ENCODE assay signal across 22 cellular contexts in genomic region chr15:75129788-75130187, GRCh38.
A peak's percentile ranks its signal among the peaks of the same experiment; 100 is the strongest.
DNase-seq lines count a peak whose midpoint lies in the region; ATAC-seq and TF ChIP-seq lines count a peak whose summit lies in the region.
"Had no signal": no experiment of that assay in that cellular context is flagged by ENCODE, and none has a peak within 500 bp of the region (broad histone marks: within the 10 kb centered on the region; RNA-seq: fewer than 3 reads in every experiment).

No MANE protein-coding gene starts in this region.

- H3K27ac ChIP-seq in endodermal cell (ENCODE audit: low read depth, low read length), result no peak overlapping the region
- H3K27ac ChIP-seq in spleen, result peak overlapping the region in 5 of 8 donors; percentile 83 to 90 (median 88)
- H3K27ac ChIP-seq: RWPE1, uterus had no signal

- H3K36me3 ChIP-seq in endodermal cell (ENCODE audit: control insufficient read depth, insufficient read depth, low read length) (no peaks in the 10 kb centered on the region), spleen (no peaks in the 10 kb centered on the region)
- H3K36me3 ChIP-seq: uterus had no signal

- TF ChIP-seq POLR2A in spleen (IDR thresholded peaks at IDR 0.05), result no peak

- H3K27me3 Mint-ChIP-seq in activated CD4-positive, alpha-beta T cell treated with anti-CD3 and anti-CD28 coated beads, Interleukin-2, amount 10 ng/mL, durations not matched to agents 24 days and 14 days, result no peaks in the 10 kb centered on the region
- no peaks in the 10 kb centered on the region for H3K27me3 Mint-ChIP-seq in endodermal cell (ENCODE audit: insufficient read depth)

- H3K27ac Mint-ChIP-seq in activated CD4-positive, alpha-beta T cell treated with anti-CD3 and anti-CD28 coated beads, Interleukin-2, amount 10 ng/mL, durations not matched to agents 24 days and 14 days, result peak overlapping the region; percentile 58
- no peak overlapping the region for H3K27ac Mint-ChIP-seq in endodermal cell
- no peak overlapping the region for H3K27ac Mint-ChIP-seq in activated naive CD4-positive, alpha-beta T cell treated with anti-CD3 and anti-CD28 coated beads, Interleukin-2, amount 50 U/mL, for 72 hours
- H3K27ac Mint-ChIP-seq: stimulated activated naive CD8-positive, alpha-beta T cell treated with anti-CD3 and anti-CD28 coated beads, Interleukin-15, amount 100 ng/mL, for 72 hours had no signal

- POLR2A ChIA-PET in HEK293T (lab: Yijun Ruan, JAX), result interaction anchor here (0.7 to 2.5 kb wide), 4 partner anchors 10 to 173 kb away, joined by 3 to 7 read pairs (median 4); partner anchors contain the start of genes C15orf39, PPCDC and RPP25

- H3K27me3 ChIP-seq in endodermal cell (ENCODE audit: control insufficient read depth, insufficient read depth, low read length, poor library complexity, severe bottlenecking), result no peaks in the 10 kb centered on the region
- H3K27me3 ChIP-seq in spleen (replicated peaks in 1 of 7), result no peaks in the 10 kb centered on the region
- H3K27me3 ChIP-seq: uterus had no signal

- H3K9ac ChIP-seq in endodermal cell (ENCODE audit: extremely low read depth, low read length, poor library complexity, severe bottlenecking), result no peak overlapping the region

- intact Hi-C loops in activated CD4-positive, alpha-beta T cell treated with anti-CD3 and anti-CD28 coated beads, Interleukin-2, amount 10 ng/mL, durations not matched to agents 24 days and 14 days (cut with micrococcal nuclease), result loop anchor here (2.0 to 5.0 kb wide), 4 partner anchors 32 to 87 kb away; partner anchors contain the start of gene C15orf39
- intact Hi-C loops in spleen (cut with DNase I; ENCODE audit: low total_unique reads), result no loop called here

- H3K4me3 ChIP-seq in endodermal cell (ENCODE audit: low read length) (no peak overlapping the region), spleen (no peak overlapping the region)
- H3K4me3 ChIP-seq: uterus had no signal

- 95% methylated on average over 4 of the region's 4 CpGs for WGBS in endodermal cell (ENCODE audit: insufficient coverage in 1 of 2, insufficient read length in 1 of 2), 2 experiments
- 55 to 92% (median 85%) methylated on average over 2 to 4 of the region's 4 CpGs for WGBS in spleen, 5 donors

- H3K4me1 ChIP-seq in endodermal cell (ENCODE audit: control insufficient read depth, insufficient read depth, low read length) (no peaks in the 10 kb centered on the region), spleen (peaks cover 8 to 73% (median 48%) of the 10 kb centered on the region in 6 donors)
- H3K4me1 ChIP-seq: uterus had no signal

- H3K36me3 Mint-ChIP-seq in activated CD4-positive, alpha-beta T cell treated with anti-CD3 and anti-CD28 coated beads, Interleukin-2, amount 10 ng/mL, durations not matched to agents 24 days and 14 days (ENCODE audit: low read depth), result no peaks in the 10 kb centered on the region
- no peaks in the 10 kb centered on the region for H3K36me3 Mint-ChIP-seq in endodermal cell (ENCODE audit: low read depth)
- no peaks in the 10 kb centered on the region for H3K36me3 Mint-ChIP-seq in activated naive CD4-positive, alpha-beta T cell treated with anti-CD3 and anti-CD28 coated beads, Interleukin-2, amount 50 U/mL, for 72 hours

- no peaks in the 10 kb centered on the region for H3K9me3 Mint-ChIP-seq in activated CD4-positive, alpha-beta T cell treated with anti-CD3 and anti-CD28 coated beads, Interleukin-2, amount 10 ng/mL, durations not matched to agents 24 days and 14 days
- peaks cover 2% of the 10 kb centered on the region for H3K9me3 Mint-ChIP-seq in endodermal cell
- no peaks in the 10 kb centered on the region for H3K9me3 Mint-ChIP-seq in activated naive CD4-positive, alpha-beta T cell treated with anti-CD3 and anti-CD28 coated beads, Interleukin-2, amount 50 U/mL, for 72 hours
- H3K9me3 Mint-ChIP-seq: dendritic cell treated with granulocyte-macrophage colony-stimulating factor and Interleukin-4, amounts not matched to agents 40 ng/mL and 50 ng/mL, for 4 days; stimulated activated naive CD8-positive, alpha-beta T cell treated with anti-CD3 and anti-CD28 coated beads, Interleukin-15, amount 100 ng/mL, for 72 hours had no signal

- H3K4me1 Mint-ChIP-seq in activated CD4-positive, alpha-beta T cell treated with anti-CD3 and anti-CD28 coated beads, Interleukin-2, amount 10 ng/mL, durations not matched to agents 24 days and 14 days, result peaks cover 27% of the 10 kb centered on the region
- H3K4me1 Mint-ChIP-seq in endodermal cell, result no peaks in the 10 kb centered on the region

- DNase-seq in activated CD4-positive, alpha-beta T cell treated with anti-CD3 and anti-CD28 coated beads, Interleukin-2, amount 10 ng/mL, durations not matched to agents 24 days and 14 days, result no peak
- DNase-seq in activated CD4-positive, alpha-beta T cell treated with anti-CD3 and anti-CD28 coated beads for 4 hours, result no peak
- no peak for DNase-seq in HEK293T (ENCODE audit: extremely low spot score)
- DNase-seq in endodermal cell, result peak; percentile 38
- DNase-seq in spleen, result no peak
- no peak for DNase-seq in activated naive CD4-positive, alpha-beta T cell treated with anti-CD3 and anti-CD28 coated beads, Interleukin-2, amount 50 U/mL, for 72 hours (ENCODE audit: low spot score in 2 of 2)
- DNase-seq: activated CD8-positive, alpha-beta memory T cell treated with anti-CD3 and anti-CD28 coated beads, Interleukin-2, amount 50 U/mL, for 4 hours; central memory CD4-positive, alpha-beta T cell; GDM1; HCEC 1CT; hippocampal formation; KG1; mesendoderm; NCI-H1436; NCI-H446 treated with DMSO at 0.1 percent for 48 hours; nucleus accumbens; stimulated activated naive CD8-positive, alpha-beta T cell treated with anti-CD3 and anti-CD28 coated beads, Interleukin-15, amount 100 ng/mL, for 72 hours; uterus had no signal

- no peak for TF ChIP-seq CTCF in endodermal cell (conservative IDR thresholded peaks at IDR 0.05)
- no peak for TF ChIP-seq CTCF in spleen (IDR thresholded peaks at IDR 0.05 in 8 of 11, conservative IDR thresholded peaks at IDR 0.05 in 3 of 11)

- CTCF ChIA-PET in HEK293T (lab: Yijun Ruan, JAX), result interaction anchor here (0.5 to 0.6 kb wide), 2 partner anchors 98 to 99 kb away, joined by 3 to 4 read pairs; no protein-coding TSS in a partner anchor

- no peaks in the 10 kb centered on the region for H3K9me3 ChIP-seq in endodermal cell (ENCODE audit: control insufficient read depth, low read length)
- H3K9me3 ChIP-seq in spleen, result no peaks in the 10 kb centered on the region
- H3K9me3 ChIP-seq: uterus had no signal

- H3K4me3 Mint-ChIP-seq in activated CD4-positive, alpha-beta T cell treated with anti-CD3 and anti-CD28 coated beads, Interleukin-2, amount 10 ng/mL, durations not matched to agents 24 days and 14 days, result peak overlapping the region; percentile 19
- no peak overlapping the region for H3K4me3 Mint-ChIP-seq in endodermal cell

- ATAC-seq in GM18502 (IDR thresholded peaks at IDR 0.05; ENCODE audit: poor library complexity, unreplicated experiment) (no peak), GM18867 (IDR thresholded peaks at IDR 0.05; ENCODE audit: unreplicated experiment) (no peak)
- ATAC-seq in activated naive CD4-positive, alpha-beta T cell treated with anti-CD3 and anti-CD28 coated beads, Interleukin-2, amount 50 U/mL, for 72 hours, result no peak

TF ChIP-seq in HEK293T, 16 proteins besides CTCF, POLR2A, EP300 and RAD21:
- TF ChIP-seq L3MBTL2 (conservative IDR thresholded peaks at IDR 0.05) (0 out of 2 replicates have a peak, but pooled peaks have one; percentile 37), FOXK2 (IDR thresholded peaks at IDR 0.05) (no peak), ARNT (IDR thresholded peaks at IDR 0.05) (no peak), TARDBP (IDR thresholded peaks at IDR 0.05) (no peak), BHLHE40 (IDR thresholded peaks at IDR 0.05; ENCODE audit: borderline replicate concordance) (no peak), NFRKB (IDR thresholded peaks at IDR 0.05) (no peak)
